31 cellular contexts compared by ENCODE assay signal in genomic region chr5:91224459-91224858, GRCh38.
A peak's percentile ranks its signal among the peaks of the same experiment; 100 is the strongest.
DNase-seq lines count a peak whose midpoint lies in the region; ATAC-seq and TF ChIP-seq lines count a peak whose summit lies in the region.
"Had no signal": no experiment of that assay in that cellular context is flagged by ENCODE, and none has a peak within 500 bp of the region (broad histone marks: within the 10 kb centered on the region; RNA-seq: fewer than 3 reads in every experiment).

No MANE protein-coding gene starts in this region.

- peaks cover 23% of the 10 kb centered on the region for H3K4me1 ChIP-seq in osteoblast (ENCODE audit: insufficient read depth, low read length)
- H3K4me1 ChIP-seq in vagina, result peaks cover under 1% of the 10 kb centered on the region
- H3K4me1 ChIP-seq: ascending aorta, psoas muscle had no signal

- H3K27me3 ChIP-seq in osteoblast (ENCODE audit: insufficient read depth, low read length), result no peaks in the 10 kb centered on the region
- H3K27me3 ChIP-seq in vagina, result no peaks in the 10 kb centered on the region
- H3K27me3 ChIP-seq: ascending aorta, sigmoid colon, transverse colon had no signal

- no peaks in the 10 kb centered on the region for H3K79me2 ChIP-seq in osteoblast (ENCODE audit: insufficient read depth, low read length)

- H3K4me2 ChIP-seq in osteoblast (ENCODE audit: insufficient read depth, low read length), result peak overlapping the region; percentile 16
- H3K4me2 ChIP-seq: KMS-11 had no signal

- H4K20me1 ChIP-seq in osteoblast (ENCODE audit: insufficient read depth, low read length), result no peaks in the 10 kb centered on the region

- intact Hi-C loops in vagina (cut with DNase I), result no loop called here

- H3K4me3 ChIP-seq in osteoblast (ENCODE audit: insufficient read depth, low read length) (no peak overlapping the region), vagina (no peak overlapping the region)
- H3K4me3 ChIP-seq: ascending aorta, lower lobe of right lung, psoas muscle, sigmoid colon, transverse colon had no signal

- no peak for TF ChIP-seq POLR2A in vagina (IDR thresholded peaks at IDR 0.05)

- H2AFZ ChIP-seq in osteoblast (ENCODE audit: low read length), result no peak overlapping the region

- H3K27ac ChIP-seq in osteoblast (ENCODE audit: low read depth, low read length), result no peak overlapping the region
- H3K27ac ChIP-seq in vagina, result no peak overlapping the region
- H3K27ac ChIP-seq: ascending aorta, C4-2B, KMS-11, lower lobe of right lung, psoas muscle, sigmoid colon, transverse colon had no signal

- no peak for TF ChIP-seq CTCF in osteoblast (IDR thresholded peaks at IDR 0.05; ENCODE audit: extremely low read depth, low read depth, low read length)
- no peak for TF ChIP-seq CTCF in vagina (IDR thresholded peaks at IDR 0.05)
- no peak for TF ChIP-seq CTCF in GM10266 (IDR thresholded peaks at IDR 0.05; ENCODE audit: control insufficient read depth, insufficient read depth, low read depth, missing control alignments)

- peak; percentile 50 for DNase-seq in ELR (ENCODE audit: low read depth)
- DNase-seq in fibroblast of peridontal ligament (ENCODE audit: extremely low read depth), result peak; percentile 49
- no peak for DNase-seq in osteoblast (ENCODE audit: insufficient read length, low spot score, missing footprints)
- no peak for DNase-seq in vagina (ENCODE audit: extremely low spot score in 2 of 2)
- DNase-seq in NCI-H2107 treated with DMSO at 0.1 percent for 48 hours (lab: John Stamatoyannopoulos, UW; ENCODE audit: unreplicated experiment), result no peak
- no peak for DNase-seq in GM10266 (ENCODE audit: extremely low spot score)
- no peak for DNase-seq in Kasumi-1 (lab: John Stamatoyannopoulos, UW)
- DNase-seq: activated effector memory CD4-positive, alpha-beta T cell treated with anti-CD3 and anti-CD28 coated beads, Interleukin-2, amount 50 U/mL, for 16 hours; activated naive CD8-positive, alpha-beta T cell treated with anti-CD3 and anti-CD28 coated beads for 36 hours; Caco-2; caudate nucleus; cortex of kidney; effector memory CD8-positive, alpha-beta T cell; GOT3; head of caudate nucleus; lower lobe of right lung; natural killer cell; NCI-H2081; occipital lobe; psoas muscle; SHP77 treated with DMSO at 0.1 percent for 48 hours; sigmoid colon; stimulated activated CD4-positive, alpha-beta T cell treated with anti-CD3 and anti-CD28 coated beads, Interleukin-4, amount 100 ng/mL, for 24 hours; T1000; transverse colon had no signal

- ATAC-seq in SK-N-SH treated with all-trans-retinoic acid at 6 μM for 48 hours, result 0 out of 3 replicates have a peak, but pooled peaks have one; percentile 34
- ATAC-seq: effector memory CD8-positive, alpha-beta T cell; natural killer cell; Panc1; psoas muscle; WTC11 had no signal

- H3K9me3 ChIP-seq in osteoblast (ENCODE audit: low read depth, low read length) (no peaks in the 10 kb centered on the region), vagina (no peaks in the 10 kb centered on the region)
- H3K9me3 ChIP-seq: ascending aorta, Caco-2, lower lobe of right lung, psoas muscle, transverse colon had no signal

- H3K36me3 ChIP-seq in osteoblast (ENCODE audit: insufficient read depth, low read length), result no peaks in the 10 kb centered on the region
- H3K36me3 ChIP-seq in vagina, result no peaks in the 10 kb centered on the region
- H3K36me3 ChIP-seq: ascending aorta, lower lobe of right lung, sigmoid colon, transverse colon had no signal

TF ChIP-seq in SK-N-SH treated with all-trans-retinoic acid at 6 μM for 48 hours, 23 proteins besides CTCF, POLR2A, EP300 and RAD21:
- no peak for TF ChIP-seq ZFP3 (CRISPR knock-in tag; IDR thresholded peaks at IDR 0.05)
- no peak for TF ChIP-seq CSDC2 (CRISPR knock-in tag; IDR thresholded peaks at IDR 0.05)
- no peak for TF ChIP-seq PPARA (CRISPR knock-in tag; IDR thresholded peaks at IDR 0.05; ENCODE audit: borderline replicate concordance)
- TF ChIP-seq CREB5 (CRISPR knock-in tag; IDR thresholded peaks at IDR 0.05; ENCODE audit: low read depth), result no peak
- TF ChIP-seq PATZ1 (CRISPR knock-in tag; IDR thresholded peaks at IDR 0.05; ENCODE audit: borderline replicate concordance), result no peak
- no peak for TF ChIP-seq ARNTL (CRISPR knock-in tag; IDR thresholded peaks at IDR 0.05; ENCODE audit: borderline replicate concordance, low read depth)
- TF ChIP-seq ZNF70 (CRISPR knock-in tag; IDR thresholded peaks at IDR 0.05), result no peak
- no peak for TF ChIP-seq RARB (CRISPR knock-in tag; IDR thresholded peaks at IDR 0.05)
- TF ChIP-seq TOX (CRISPR knock-in tag; IDR thresholded peaks at IDR 0.05; ENCODE audit: borderline replicate concordance), result no peak
- TF ChIP-seq ZNF565 (CRISPR knock-in tag; conservative IDR thresholded peaks at IDR 0.05; ENCODE audit: low read depth), result no peak
- no peak for TF ChIP-seq ZNF8 (CRISPR knock-in tag; IDR thresholded peaks at IDR 0.05)
- TF ChIP-seq ZFP30 (CRISPR knock-in tag; IDR thresholded peaks at IDR 0.05), result no peak
- TF ChIP-seq ISL1 (CRISPR knock-in tag; IDR thresholded peaks at IDR 0.05), result no peak
- no peak for TF ChIP-seq TCF4 (CRISPR knock-in tag; IDR thresholded peaks at IDR 0.05; ENCODE audit: borderline replicate concordance)
- no peak for TF ChIP-seq POU6F1 (CRISPR knock-in tag; IDR thresholded peaks at IDR 0.05; ENCODE audit: borderline replicate concordance, low read depth)
- TF ChIP-seq ZC3H10 (CRISPR knock-in tag; IDR thresholded peaks at IDR 0.05), result no peak

Comparison
In these comparisons a context has a peak if more than half of its experiments do, and no peak if none do; other contexts are left out.
1. DNase-seq: peak in ELR (single experiment) and fibroblast of peridontal ligament (single experiment); none in osteoblast (single experiment), vagina (0 of 2), NCI-H2107 treated with DMSO at 0.1 percent for 48 hours (single experiment), GM10266 (single experiment) and Kasumi-1 (0 of 2).